18 cellular contexts compared by ENCODE assay signal in the genomic region with DNA sequence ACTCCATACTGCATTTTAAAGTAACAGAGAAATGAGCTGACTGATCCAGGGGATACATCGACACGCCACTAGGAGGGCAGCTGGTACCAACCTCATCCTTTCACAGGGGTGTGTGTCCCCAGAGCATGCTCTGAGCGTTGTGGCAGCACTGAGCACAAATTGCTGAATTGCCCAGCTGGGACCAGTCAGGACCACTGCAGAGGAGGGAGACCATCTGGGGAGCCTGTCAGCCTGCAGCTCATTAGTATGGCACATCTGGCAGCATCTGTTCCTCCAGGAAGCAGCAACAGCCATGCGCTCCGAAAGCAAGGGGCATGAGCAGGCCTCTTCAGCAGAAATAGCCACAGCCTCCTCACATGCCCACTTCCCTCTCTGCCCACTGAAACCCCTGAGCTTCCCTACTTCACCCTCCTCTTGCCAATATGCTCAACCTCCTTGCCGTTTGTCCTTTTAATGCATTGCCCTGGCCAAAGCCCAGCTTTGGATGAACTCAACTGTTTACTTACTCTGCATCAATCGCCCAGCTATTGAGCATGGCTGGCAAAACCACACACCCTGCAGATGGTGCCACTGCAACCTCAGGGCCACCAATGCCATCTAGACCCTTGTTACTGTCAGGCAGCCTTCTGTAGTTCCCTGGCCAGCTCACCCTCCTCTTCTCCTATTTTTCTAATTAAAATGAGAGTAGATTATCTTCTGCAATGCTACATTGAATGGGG.
DNase-seq lines count a peak whose midpoint lies in the region; ATAC-seq and TF ChIP-seq lines count a peak whose summit lies in the region.
"Had no signal": no experiment of that assay in that cellular context is flagged by ENCODE, and none has a peak within 500 bp of the region (broad histone marks: within the 10 kb centered on the region; RNA-seq: fewer than 3 reads in every experiment).

No MANE protein-coding gene starts in this region.

- H3K27me3 ChIP-seq in PC-3 (ENCODE audit: low read length) (no peaks in the 10 kb centered on the region), iPS DF 6.9 (ENCODE audit: control insufficient read depth, insufficient read depth, low read length) (no peaks in the 10 kb centered on the region)

- H3K4me3 ChIP-seq in PC-3 (ENCODE audit: low read length) (no peak overlapping the region), iPS DF 6.9 (ENCODE audit: low read length) (no peak overlapping the region)
- H3K4me3 ChIP-seq: skin epidermis had no signal

- no peak overlapping the region for H2AFZ ChIP-seq in PC-3 (ENCODE audit: low read length)

- H3K27me3 Mint-ChIP-seq in stimulated activated memory B cell treated with anti-CD40 and anti-IgM and Interleukin-4, amounts not matched to agents 10 μg/mL and 1 μg/mL and 100 μg/mL, for 72 hours = no peaks in the 10 kb centered on the region

- intact Hi-C loops in PC-3 (cut with micrococcal nuclease) = no loop called here

- CTCF ChIA-PET in PC-3 (lab: Charles Lee) = interaction anchor here (0.6 kb wide), 1 partner anchor 117 kb away, joined by 3 read pairs; no protein-coding TSS in a partner anchor

- H3K4me3 Mint-ChIP-seq in stimulated activated memory B cell treated with anti-CD40 and anti-IgM and Interleukin-4, amounts not matched to agents 10 μg/mL and 1 μg/mL and 100 μg/mL, for 72 hours = no peak overlapping the region

- no peaks in the 10 kb centered on the region for H3F3A ChIP-seq in PC-3 (ENCODE audit: low read length, unreplicated experiment)

- DNase-seq in NCI-H2171 treated with DMSO at 0.1 percent for 48 hours (lab: John Stamatoyannopoulos, UW) (peak; percentile 6), NCI-H2171 (lab: John Stamatoyannopoulos, UW) (no peak), PC-3 (peak; percentile 16), iPS DF 6.9 (ENCODE audit: low read depth, low spot score) (peak; percentile 4), putamen (ENCODE audit: low spot score) (no peak)
- no peak for DNase-seq in effector CD8-positive, alpha-beta T cell (lab: John Stamatoyannopoulos, UW)
- DNase-seq: activated CD8-positive, alpha-beta memory T cell treated with anti-CD3 and anti-CD28 coated beads for 24 hours; activated gamma-delta T cell treated with Interleukin-2 at 50 U/mL for 16 hours; COR-L47; dermis blood vessel endothelial cell; mammary epithelial cell; NCI-H1417 treated with DMSO at 0.1 percent for 48 hours; NCI-H69 had no signal

- peak; percentile 62 for ATAC-seq in PC-3
- peak; percentile 48 for ATAC-seq in stimulated activated memory B cell treated with anti-CD40 and anti-IgM and Interleukin-4, amounts not matched to agents 10 μg/mL and 1 μg/mL and 100 μg/mL, for 72 hours
- ATAC-seq in GM19455 (IDR thresholded peaks at IDR 0.05; ENCODE audit: unreplicated experiment) = no peak
- ATAC-seq: Right ventricle myocardium inferior had no signal

- H3K9me3 Mint-ChIP-seq in stimulated activated memory B cell treated with anti-CD40 and anti-IgM and Interleukin-4, amounts not matched to agents 10 μg/mL and 1 μg/mL and 100 μg/mL, for 72 hours = peaks cover 7% of the 10 kb centered on the region

- H3K9ac ChIP-seq in PC-3 (ENCODE audit: low read length) = no peak overlapping the region

- H3K9me2 ChIP-seq in PC-3 (replicated peaks; ENCODE audit: low read length) = no peaks in the 10 kb centered on the region; the same call in 1 of the 2 replicates

- no TSS peak for BruUV-seq in PC-3 (replicated peaks; lab: Mats Ljungman, UMichigan)

- H3K27ac ChIP-seq in PC-3 (ENCODE audit: low read length) (no peak overlapping the region), iPS DF 6.9 (ENCODE audit: low read length) (no peak overlapping the region)
- H3K27ac ChIP-seq: 22Rv1, skin epidermis had no signal

- POLR2A ChIA-PET in PC-3 (lab: Charles Lee; ENCODE audit: unreplicated experiment) = no interaction called here

- H3K4me2 ChIP-seq in PC-3 (ENCODE audit: low read length) = no peak overlapping the region

- no peak overlapping the region for H3K27ac Mint-ChIP-seq in stimulated activated memory B cell treated with anti-CD40 and anti-IgM and Interleukin-4, amounts not matched to agents 10 μg/mL and 1 μg/mL and 100 μg/mL, for 72 hours

- H3K36me3 Mint-ChIP-seq in stimulated activated memory B cell treated with anti-CD40 and anti-IgM and Interleukin-4, amounts not matched to agents 10 μg/mL and 1 μg/mL and 100 μg/mL, for 72 hours = peaks cover 54% of the 10 kb centered on the region

- H4K20me1 ChIP-seq in PC-3 (ENCODE audit: low read length) = no peaks in the 10 kb centered on the region

- H3K79me2 ChIP-seq in PC-3 (ENCODE audit: low read length) = no peaks in the 10 kb centered on the region

- no peaks in the 10 kb centered on the region for H3K9me3 ChIP-seq in PC-3 (ENCODE audit: low read length)
- H3K9me3 ChIP-seq in iPS DF 6.9 (ENCODE audit: control insufficient read depth, insufficient read depth, low read length) = no peaks in the 10 kb centered on the region

- TF ChIP-seq CTCF in PC-3 (conservative IDR thresholded peaks at IDR 0.05; ENCODE audit: low read depth, low read length) = no peak

- no peaks in the 10 kb centered on the region for H3K36me3 ChIP-seq in PC-3 (ENCODE audit: low read depth, low read length)
- no peaks in the 10 kb centered on the region for H3K36me3 ChIP-seq in iPS DF 6.9 (ENCODE audit: control insufficient read depth, insufficient read depth, low read length)

- H3K4me1 ChIP-seq in PC-3 (ENCODE audit: insufficient read depth, low read length) (peaks cover 3% of the 10 kb centered on the region), iPS DF 6.9 (ENCODE audit: control insufficient read depth, insufficient read depth, low read length) (no peaks in the 10 kb centered on the region)

- WGBS in iPS DF 6.9 (ENCODE audit: insufficient coverage, insufficient read length) = no CpG with 5 or more reads among the region's 7 CpGs

- peaks cover 31% of the 10 kb centered on the region for H3K4me1 Mint-ChIP-seq in stimulated activated memory B cell treated with anti-CD40 and anti-IgM and Interleukin-4, amounts not matched to agents 10 μg/mL and 1 μg/mL and 100 μg/mL, for 72 hours

Comparison
In these comparisons a context has a peak if more than half of its experiments do, and no peak if none do; other contexts are left out.
1. DNase-seq: peak in NCI-H2171 treated with DMSO at 0.1 percent for 48 hours (single experiment), PC-3 (single experiment) and iPS DF 6.9 (single experiment); none in NCI-H2171 (single experiment), effector CD8-positive, alpha-beta T cell (single experiment) and putamen (single experiment).